8 cellular contexts compared by ENCODE assay signal in genomic region chr14:69611264-69612013, GRCh38. TPM values are rescaled to one million over a fixed set of nuclear protein-coding genes. Genes with fewer than 3 reads are reported as not detected.
DNase-seq lines count a peak whose midpoint lies in the region; ATAC-seq and TF ChIP-seq lines count a peak whose summit lies in the region.

A gene with protein sequence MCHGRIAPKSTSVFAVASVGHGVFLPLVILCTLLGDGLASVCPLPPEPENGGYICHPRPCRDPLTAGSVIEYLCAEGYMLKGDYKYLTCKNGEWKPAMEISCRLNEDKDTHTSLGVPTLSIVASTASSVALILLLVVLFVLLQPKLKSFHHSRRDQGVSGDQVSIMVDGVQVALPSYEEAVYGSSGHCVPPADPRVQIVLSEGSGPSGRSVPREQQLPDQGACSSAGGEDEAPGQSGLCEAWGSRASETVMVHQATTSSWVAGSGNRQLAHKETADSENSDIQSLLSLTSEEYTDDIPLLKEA (plus strand): TSS chr14:69611596. CDS start chr14:69658593, 46,997 bp downstream.

- peak; percentile 66 for DNase-seq in DMS 273 treated with DMSO at 0.1 percent for 48 hours (lab: John Stamatoyannopoulos, UW)
- DNase-seq in Peyer's patch, result peak; percentile 90 to 96 (median 96)
- peak; percentile 89 to 90 for DNase-seq in activated T-cell treated with anti-CD3 and anti-CD28 coated beads, Interleukin-2, amount 50 U/mL, for 72 hours
- peak; percentile 95 for DNase-seq in esophagus muscularis mucosa (ENCODE audit: extremely low spot score)
- peak; percentile 92 for DNase-seq in myocyte (ENCODE audit: low read depth)
- DNase-seq in stimulated activated CD8-positive, alpha-beta memory T cell treated with anti-CD3 and anti-CD28 coated beads, Interleukin-7, amount 100 ng/mL, for 48 hours (ENCODE audit: extremely low read depth in 1 of 2, low read depth in 1 of 2), result peak; percentile 81 to 82

- peak within 1 kb of the TSS; percentile 92 to 98 (median 95) for H3K4me3 ChIP-seq in Peyer's patch
- H3K4me3 ChIP-seq in esophagus muscularis mucosa, result peak within 1 kb of the TSS; percentile 83 to 91 (median 91)

- no peak for TF ChIP-seq EP300 in esophagus muscularis mucosa (IDR thresholded peaks at IDR 0.05)

- H3K9me3 Mint-ChIP-seq in activated T-cell treated with anti-CD3 and anti-CD28 coated beads, Interleukin-2, amount 50 U/mL, for 72 hours, result no peaks in the 10 kb centered on the region

- WGBS in esophagus muscularis mucosa, result 0% methylated on average over 3 of the region's 103 CpGs

- peak within 1 kb of the TSS; percentile 95 for H3K27ac Mint-ChIP-seq in activated T-cell treated with anti-CD3 and anti-CD28 coated beads, Interleukin-2, amount 50 U/mL, for 72 hours

- TF ChIP-seq POLR2A in Peyer's patch (IDR thresholded peaks at IDR 0.05) (peak; percentile 60 to 81), esophagus muscularis mucosa (IDR thresholded peaks at IDR 0.05; ENCODE audit: low read depth) (peak; percentile 64)

- no peaks in the 10 kb centered on the region for H3K27me3 ChIP-seq in Peyer's patch
- H3K27me3 ChIP-seq in esophagus muscularis mucosa, result no peaks in the 10 kb centered on the region

- H3K36me3 ChIP-seq in KOPT-K1 (ENCODE audit: insufficient read depth, low read length) (no peaks in the 10 kb centered on the region), Peyer's patch (no peaks in the 10 kb centered on the region), esophagus muscularis mucosa (no peaks in the 10 kb centered on the region)

- H3K27me3 Mint-ChIP-seq in activated T-cell treated with anti-CD3 and anti-CD28 coated beads, Interleukin-2, amount 50 U/mL, for 72 hours (ENCODE audit: low read depth), result no peaks in the 10 kb centered on the region

- intact Hi-C loops in esophagus muscularis mucosa (cut with DNase I), result loop anchor here (5.0 kb wide), 2 partner anchors 36 to 156 kb away; partner anchors contain the start of gene SRSF5

- H3K9me3 ChIP-seq in KOPT-K1 (ENCODE audit: insufficient read depth, low read length, poor library complexity, severe bottlenecking), result no peaks in the 10 kb centered on the region
- no peaks in the 10 kb centered on the region for H3K9me3 ChIP-seq in Peyer's patch
- no peaks in the 10 kb centered on the region for H3K9me3 ChIP-seq in esophagus muscularis mucosa

- peaks cover 58% of the 10 kb centered on the region for H3K4me1 Mint-ChIP-seq in activated T-cell treated with anti-CD3 and anti-CD28 coated beads, Interleukin-2, amount 50 U/mL, for 72 hours (ENCODE audit: low read depth)

- TF ChIP-seq CTCF in Peyer's patch (IDR thresholded peaks at IDR 0.05), result peak in 1 of 6 experiments; percentile 3
- TF ChIP-seq CTCF in esophagus muscularis mucosa (IDR thresholded peaks at IDR 0.05), result no peak

- H3K4me1 ChIP-seq in Peyer's patch (peaks cover 0 to 58% (median 17%) of the 10 kb centered on the region in 4 donors), esophagus muscularis mucosa (peaks cover 47 to 55% (median 49%) of the 10 kb centered on the region in 4 donors)

- peak within 1 kb of the TSS; percentile 87 to 92 for H3K4me3 Mint-ChIP-seq in activated T-cell treated with anti-CD3 and anti-CD28 coated beads, Interleukin-2, amount 50 U/mL, for 72 hours

- ATAC-seq in GM21717 (IDR thresholded peaks at IDR 0.05; ENCODE audit: unreplicated experiment), result peak; percentile 52
- ATAC-seq in activated T-cell treated with anti-CD3 and anti-CD28 coated beads, Interleukin-2, amount 50 U/mL, for 72 hours (replicated peaks in 1 of 2), result peak; percentile 77 to 83

- peaks cover 9 to 11% of the 10 kb centered on the region in 2 donors for H3K36me3 Mint-ChIP-seq in activated T-cell treated with anti-CD3 and anti-CD28 coated beads, Interleukin-2, amount 50 U/mL, for 72 hours (ENCODE audit: insufficient read depth in 2 of 2)

- peak within 1 kb of the TSS; percentile 78 for H3K27ac ChIP-seq in KOPT-K1 (ENCODE audit: low read depth, low read length, poor library complexity, severe bottlenecking)
- peak within 1 kb of the TSS; percentile 98 to 100 (median 99) for H3K27ac ChIP-seq in Peyer's patch
- H3K27ac ChIP-seq in esophagus muscularis mucosa (replicated peaks in 1 of 4), result peak within 1 kb of the TSS; percentile 97 to 100 (median 100)

RNA-seq across cellular contexts. Expression of the gene that starts here (rescaled TPM):
- total RNA-seq in Peyer's patch, result 100 to 1,000 TPM in 3 of 4 donors, 10 to 100 TPM in 1; 33.8 to 125 (median 113) TPM
- 10 to 100 TPM; 60.3 to 73.8 TPM for total RNA-seq in activated T-cell treated with anti-CD3 and anti-CD28 coated beads, Interleukin-2, amount 50 U/mL, for 72 hours
- 10 to 100 TPM; 21.2 to 89.5 (median 43.5) TPM for total RNA-seq in esophagus muscularis mucosa
- 13.4 and 14.6 TPM in 2 replicates for total RNA-seq in myocyte
- 15.5 TPM for polyA plus RNA-seq in myocyte (2012)

Comparison
In these comparisons a context has a peak if more than half of its experiments do, and no peak if none do; other contexts are left out.
1. Peak in every context shown above with its lines: DNase-seq, ATAC-seq, H3K4me3 ChIP-seq and H3K27ac ChIP-seq.